ENCODE assay signal across 8 cellular contexts in genomic region chr19:57769345-57770131, GRCh38. TPM values are rescaled to one million over a fixed set of nuclear protein-coding genes. Genes with fewer than 3 reads are reported as not detected.
DNase-seq lines count a peak whose midpoint lies in the region; ATAC-seq and TF ChIP-seq lines count a peak whose summit lies in the region.

TSS of gene ZNF586 (plus strand) at chr19:57769676. CDS start at chr19:57769843, 167 bp downstream.

- no peaks in the 10 kb centered on the region for H3K27me3 ChIP-seq in SJCRH30
- H3K27me3 ChIP-seq in foreskin keratinocyte, result no peaks in the 10 kb centered on the region
- no peaks in the 10 kb centered on the region for H3K27me3 ChIP-seq in neuron (ENCODE audit: insufficient read depth, low read length)

- H3K4me1 ChIP-seq in SJCRH30 (no peaks in the 10 kb centered on the region), foreskin keratinocyte (peaks cover 4% of the 10 kb centered on the region), neuron (ENCODE audit: insufficient read depth, low read length) (peaks cover 6% of the 10 kb centered on the region)

- H3K9me3 ChIP-seq in KOPT-K1 (ENCODE audit: insufficient read depth, low read length, poor library complexity, severe bottlenecking), result no peaks in the 10 kb centered on the region
- peaks cover 14% of the 10 kb centered on the region; the same call in 1 of the 2 replicates for H3K9me3 ChIP-seq in SJCRH30 (replicated peaks)
- H3K9me3 ChIP-seq in neuron (ENCODE audit: low read length), result peaks cover 17% of the 10 kb centered on the region

- peak within 1 kb of the TSS; percentile 83 for H3K4me3 ChIP-seq in SJCRH30
- peak within 1 kb of the TSS; percentile 57 for H3K4me3 ChIP-seq in neuron (ENCODE audit: low read length)

- H3K27ac ChIP-seq in KOPT-K1 (ENCODE audit: low read depth, low read length, poor library complexity, severe bottlenecking) (peak within 1 kb of the TSS; percentile 54), SJCRH30 (peak within 1 kb of the TSS; percentile 38; the same call in 1 of the 2 replicates), foreskin keratinocyte (no peak within 1 kb of the TSS)

- peak; percentile 88 for DNase-seq in DMS79 treated with DMSO at 0.1 percent for 48 hours (lab: John Stamatoyannopoulos, UW)
- DNase-seq in SJCRH30, result peak; percentile 90 to 92
- DNase-seq in activated gamma-delta T cell treated with Interleukin-2 at 50 U/mL for 16 hours, result peak; percentile 85
- DNase-seq in foreskin keratinocyte, result peak; percentile 69 to 81
- DNase-seq in stromal cell of bone marrow (ENCODE audit: low read depth), result peak; percentile 88

- H3K36me3 ChIP-seq in KOPT-K1 (ENCODE audit: insufficient read depth, low read length) (peaks cover 39% of the 10 kb centered on the region), SJCRH30 (peaks cover 18% of the 10 kb centered on the region), neuron (ENCODE audit: insufficient read depth, low read length) (peaks cover 37% of the 10 kb centered on the region)

- no peak for TF ChIP-seq CTCF in foreskin keratinocyte (conservative IDR thresholded peaks at IDR 0.05)

- no peak within 1 kb of the TSS for H2AFZ ChIP-seq in neuron (ENCODE audit: low read depth, low read length)

- ATAC-seq in GM21737 (IDR thresholded peaks at IDR 0.05; ENCODE audit: unreplicated experiment) (peak; percentile 99), foreskin keratinocyte (peak; percentile 96)

RNA-seq across cellular contexts. Expression of gene ZNF586, which starts in this region (rescaled TPM):
- total RNA-seq in SJCRH30 (2014; rRNA removed; shearing (Covaris generic)), result 14.6 TPM in 2 replicates
- 10.7 and 10.9 TPM in 2 replicates for total RNA-seq in foreskin keratinocyte
- 3.8 and 5.6 TPM in 2 replicates for polyA plus RNA-seq in foreskin keratinocyte
